Comparison of ENCODE assay signal across 1 cellular context in genomic region chr20:59577809-59578601, GRCh38.
TF ChIP-seq lines count a peak whose summit lies in the region.

No MANE protein-coding gene starts in this region.

TF ChIP-seq in GM23338, 12 proteins besides CTCF, POLR2A, EP300 and RAD21 (continued from another document):
- TF ChIP-seq ZNF462 (CRISPR knock-in tag; IDR thresholded peaks at IDR 0.05) (no peak), NANOG (IDR thresholded peaks at IDR 0.05; ENCODE audit: borderline replicate concordance) (no peak), STAT1 (IDR thresholded peaks at IDR 0.05; ENCODE audit: unreplicated experiment) (no peak), JUNB (IDR thresholded peaks at IDR 0.05; ENCODE audit: unreplicated experiment) (no peak), CREB1 (CRISPR knock-in tag; IDR thresholded peaks at IDR 0.05; ENCODE audit: low read depth) (no peak), EZH2 (IDR thresholded peaks at IDR 0.05; ENCODE audit: low read depth, unreplicated experiment) (peak; percentile 37), POLR2AphosphoS5 (IDR thresholded peaks at IDR 0.05; ENCODE audit: low read depth) (no peak)
